1 cellular context compared by ENCODE assay signal in genomic region chr3:169268286-169268776, GRCh38.
TF ChIP-seq lines count a peak whose summit lies in the region.

No MANE protein-coding gene starts in this region.

TF ChIP-seq in endothelial cell of umbilical vein, 7 proteins besides CTCF, POLR2A, EP300 and RAD21 (continued from another document):
- no peak for TF ChIP-seq GATA2 (IDR thresholded peaks at IDR 0.05; ENCODE audit: insufficient read depth, insufficient read length, low read depth, low read length)
- no peak for TF ChIP-seq POLR2AphosphoS5 (IDR thresholded peaks at IDR 0.05; ENCODE audit: insufficient read depth, low read depth, low read length)
- TF ChIP-seq JUN (IDR thresholded peaks at IDR 0.05; ENCODE audit: borderline replicate concordance, insufficient read depth, insufficient read length, low read depth), result no peak
TF ChIP-seq in endothelial cell of umbilical vein: peak in this region for 0.
